ENCODE assay signal across 22 cellular contexts in the genomic region with DNA sequence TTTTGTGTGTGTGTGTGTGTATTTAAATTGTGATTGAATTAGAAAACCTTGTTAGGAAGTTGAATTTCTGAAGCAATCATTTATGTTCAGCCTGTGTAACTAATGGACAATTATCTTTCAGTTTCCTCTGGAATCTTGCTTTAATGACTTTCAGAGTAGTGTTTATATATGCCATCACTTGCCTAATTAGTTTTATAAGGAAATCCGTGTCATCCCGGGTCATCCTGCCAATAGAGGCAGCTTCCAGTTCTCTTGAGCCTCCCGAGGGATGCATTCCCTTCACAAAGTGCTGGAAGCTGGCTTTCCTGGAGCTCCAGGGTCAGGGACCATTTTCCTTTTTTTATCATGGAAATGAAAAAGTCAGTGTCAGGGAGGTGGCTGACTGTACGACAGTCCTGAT. TPM values are rescaled to one million over a fixed set of nuclear protein-coding genes. Genes with fewer than 3 reads are reported as not detected.
A peak's percentile ranks its signal among the peaks of the same experiment; 100 is the strongest.
DNase-seq lines count a peak whose midpoint lies in the region; ATAC-seq, FAIRE-seq and TF ChIP-seq lines count a peak whose summit lies in the region.
"Had no signal": no experiment of that assay in that cellular context is flagged by ENCODE, and none has a peak within 500 bp of the region (broad histone marks: within the 10 kb centered on the region; RNA-seq: fewer than 3 reads in every experiment).

No MANE protein-coding gene starts in this region.

- H4K91ac ChIP-seq in IMR-90 (ENCODE audit: insufficient read depth, low read depth, low read length): no peak overlapping the region

- H3K27me3 Mint-ChIP-seq in effector memory CD8-positive, alpha-beta T cell: no peaks in the 10 kb centered on the region
- H3K27me3 Mint-ChIP-seq: B cell; CD4-positive, alpha-beta T cell had no signal

- H3K27ac ChIP-seq in liver (ENCODE audit: low read depth in 1 of 2, low read length in 2 of 2): no peak overlapping the region
- H3K27ac ChIP-seq in HepG2 (ENCODE audit: extremely low read length, insufficient read depth, low read length): no peak overlapping the region
- H3K27ac ChIP-seq in IMR-90 (ENCODE audit: insufficient read depth, low read length): no peak overlapping the region

- no peak overlapping the region for H2BK15ac ChIP-seq in IMR-90 (ENCODE audit: low read depth, low read length)

- FAIRE-seq in HepG2 (lab: Jason Lieb, UNC): no peak
- FAIRE-seq: G401.6 had no signal

- H3K27ac Mint-ChIP-seq in effector memory CD8-positive, alpha-beta T cell: no peak overlapping the region
- H3K27ac Mint-ChIP-seq: B cell; CD4-positive, alpha-beta T cell; T-helper 2 cell treated with Interferon-gamma antibody and Interleukin-4, amounts not matched to agents 5 μg/mL and 100 μg/mL, for 36 hours had no signal

- no peak overlapping the region for H2AK5ac ChIP-seq in IMR-90 (ENCODE audit: low read depth, low read length)

- H3K9me3 ChIP-seq in liver (ENCODE audit: control insufficient read depth in 4 of 4, low read length in 3 of 4) (no peaks in the 10 kb centered on the region), HepG2 (ENCODE audit: low read length) (no peaks in the 10 kb centered on the region), IMR-90 (ENCODE audit: control insufficient read depth, insufficient read depth, low read length) (no peaks in the 10 kb centered on the region)

- TF ChIP-seq CTCF in liver (IDR thresholded peaks at IDR 0.05; ENCODE audit: low read depth, low read length, missing input control) (no peak), HepG2 (CRISPR knock-in tag; IDR thresholded peaks at IDR 0.05) (no peak), IMR-90 (conservative IDR thresholded peaks at IDR 0.05; ENCODE audit: low read depth, low read length) (no peak)

- H3K27me3 ChIP-seq in liver (ENCODE audit: control insufficient read depth in 4 of 4, insufficient read depth in 4 of 4, low read length in 3 of 4) (no peaks in the 10 kb centered on the region), HepG2 (ENCODE audit: control insufficient read depth in 1 of 2, insufficient read depth in 2 of 2, low read length in 2 of 2) (no peaks in the 10 kb centered on the region), IMR-90 (ENCODE audit: control insufficient read depth, insufficient read depth, low read length) (no peaks in the 10 kb centered on the region)

- TF ChIP-seq RAD21 in liver (IDR thresholded peaks at IDR 0.05): no peak
- no peak for TF ChIP-seq RAD21 in HepG2 (CRISPR knock-in tag; IDR thresholded peaks at IDR 0.05)
- TF ChIP-seq RAD21 in IMR-90 (IDR thresholded peaks at IDR 0.05; ENCODE audit: low read length): no peak

- H2BK120ac ChIP-seq in IMR-90 (ENCODE audit: low read depth, low read length): no peak overlapping the region

- DNase-seq in HepG2 (ENCODE audit: low spot score) (no peak), IMR-90 (no peak), dermis blood vessel endothelial cell (peak; percentile 51), amygdala (lab: John Stamatoyannopoulos, UW) (no peak), HCEC 1CT (no peak)
- no peak for DNase-seq in effector memory CD8-positive, alpha-beta T cell
- DNase-seq: CD4-positive, alpha-beta T cell; DMS79 treated with DMSO at 0.1 percent for 48 hours; H7; NCI-H1436 treated with DMSO at 0.1 percent for 48 hours; NCI-H2029 treated with DMSO at 0.1 percent for 48 hours; NCI-H2227 treated with DMSO at 0.1 percent for 48 hours; NCI-H524 treated with DMSO at 0.1 percent for 48 hours; OCI-M1; RPMI8226; SIG-M5 had no signal

- H3K4me2 ChIP-seq in HepG2 (ENCODE audit: low read depth, low read length) (no peak overlapping the region), IMR-90 (ENCODE audit: low read depth, low read length) (0 out of 2 replicates have a peak overlapping the region, but pooled peaks have one; percentile 7)

- H2AK9ac ChIP-seq in IMR-90 (replicated peaks; ENCODE audit: low read depth, low read length, poor library complexity): no peak overlapping the region

- H3K36me3 Mint-ChIP-seq in effector memory CD8-positive, alpha-beta T cell (ENCODE audit: insufficient read depth): no peaks in the 10 kb centered on the region

- CTCF ChIA-PET in HepG2 (lab: Yijun Ruan, JAX; ENCODE audit: low intra/inter-chr PET ratio, low total read pairs): no interaction called here
- CTCF ChIA-PET in IMR-90 (lab: Yijun Ruan, JAX): no interaction called here

- H2AFZ ChIP-seq in HepG2 (ENCODE audit: low read length) (no peak overlapping the region), IMR-90 (replicated peaks; ENCODE audit: low read length, poor library complexity) (no peak overlapping the region)

- H3K4ac ChIP-seq in IMR-90 (ENCODE audit: low read depth, low read length): no peak overlapping the region

- H4K5ac ChIP-seq in IMR-90 (ENCODE audit: low read depth, low read length): no peak overlapping the region

- H3K4me1 ChIP-seq in liver (ENCODE audit: control insufficient read depth in 4 of 4, insufficient read depth in 4 of 4, low read length in 3 of 4) (peaks cover 4 to 37% (median 29%) of the 10 kb centered on the region in 4 donors), HepG2 (ENCODE audit: insufficient read depth, low read length) (peaks cover 95% of the 10 kb centered on the region), IMR-90 (ENCODE audit: control insufficient read depth, insufficient read depth, low read length) (peaks cover 14% of the 10 kb centered on the region)

- H3K79me2 ChIP-seq in HepG2 (ENCODE audit: insufficient read depth, low read length): peaks cover 78% of the 10 kb centered on the region

- H3K4me3 ChIP-seq in liver (ENCODE audit: low read depth in 1 of 3, low read length in 3 of 3) (no peak overlapping the region), HepG2 (replicated peaks in 1 of 3; ENCODE audit: insufficient read depth in 1 of 3, low read depth in 2 of 3, low read length in 3 of 3) (no peak overlapping the region), IMR-90 (ENCODE audit: insufficient read depth, low read depth, low read length) (no peak overlapping the region)
- H3K4me3 ChIP-seq: K562 had no signal

- H3K9ac ChIP-seq in liver (ENCODE audit: low read depth in 1 of 2, low read length in 2 of 2) (no peak overlapping the region), HepG2 (ENCODE audit: insufficient read depth, low read depth, low read length) (no peak overlapping the region), IMR-90 (ENCODE audit: low read depth, low read length) (no peak overlapping the region)

- intact Hi-C loops in HepG2 (cut with micrococcal nuclease; ENCODE audit: unreplicated experiment) (loop anchor here (10.0 kb wide), 2 partner anchors 110 to 120 kb away; partner anchors contain the start of gene APOH), IMR-90 (cut with micrococcal nuclease) (no loop called here)

- H3K14ac ChIP-seq in IMR-90 (replicated peaks; ENCODE audit: low read depth, low read length): no peak overlapping the region

- dilution Hi-C loops in IMR-90 (cut with HindIII; ENCODE audit: low sequenced_read_pairs, unreplicated experiment): no loop called here

- WGBS in liver: 75% methylated on average over 4 of the region's 4 CpGs
- WGBS in HepG2 (ENCODE audit: low lambda C conversion rate): 95% methylated on average over 4 of the region's 4 CpGs
- WGBS in IMR-90 (ENCODE audit: extremely low coverage in 2 of 2, insufficient read length in 1 of 2), 2 experiments: no CpG with 5 or more reads among the region's 4 CpGs

- H4K8ac ChIP-seq in IMR-90 (ENCODE audit: low read depth in 2 of 2, low read length in 2 of 2): no peak overlapping the region

- peaks cover 0 to 2% of the 10 kb centered on the region in 2 donors for H3K4me1 Mint-ChIP-seq in effector memory CD8-positive, alpha-beta T cell (ENCODE audit: low read depth in 2 of 2)
- H3K4me1 Mint-ChIP-seq: B cell had no signal

- POLR2A ChIA-PET in HepG2 (lab: Yijun Ruan, JAX) (no interaction called here), IMR-90 (lab: Charles Lee; ENCODE audit: unreplicated experiment) (interaction anchor here (0.6 kb wide), 1 partner anchor 1289 kb away, joined by 9 read pairs; the partner anchor contains the start of gene GNA13)

- peaks cover 30 to 69% of the 10 kb centered on the region in 2 experiments for H3K79me1 ChIP-seq in IMR-90 (ENCODE audit: low read depth in 1 of 2, low read length in 2 of 2)

- in situ Hi-C loops in HepG2 (cut with HindIII; ENCODE audit: extremely low pct_ligation_motif_present, low pct_unique_long_range_greater_than_20kb): no loop called here
- in situ Hi-C loops in IMR-90 (cut with MboI; ENCODE audit: low sequenced_read_pairs): no loop called here

- peaks cover 16% of the 10 kb centered on the region for H3K9me1 ChIP-seq in IMR-90 (ENCODE audit: insufficient read depth, low read length)

- H4K20me1 ChIP-seq in HepG2 (ENCODE audit: insufficient read depth, low read length) (no peaks in the 10 kb centered on the region), IMR-90 (ENCODE audit: insufficient read depth, low read length) (peaks cover 30% of the 10 kb centered on the region; the same call in 1 of the 2 replicates)

- no peak overlapping the region for H2BK20ac ChIP-seq in IMR-90 (ENCODE audit: low read depth, low read length)

- no peak for TF ChIP-seq POLR2A in HepG2 (IDR thresholded peaks at IDR 0.05; ENCODE audit: insufficient read depth in 1 of 2, low read depth in 2 of 2, low read length in 2 of 2)
- TF ChIP-seq POLR2A in IMR-90 (IDR thresholded peaks at IDR 0.05; ENCODE audit: low read depth, low read length): no peak

- BruUV-seq in HepG2 (replicated peaks; lab: Mats Ljungman, UMichigan) (no TSS peak), IMR-90 (replicated peaks; lab: Mats Ljungman, UMichigan) (no TSS peak)

- H2BK5ac ChIP-seq in IMR-90 (ENCODE audit: low read depth, low read length, poor library complexity, severe bottlenecking): no peak overlapping the region

- no peak overlapping the region for H3K18ac ChIP-seq in IMR-90 (ENCODE audit: low read depth, low read length)

- H3K56ac ChIP-seq in IMR-90 (ENCODE audit: extremely low read depth, insufficient read depth, low read length): no peak overlapping the region

- TF ChIP-seq EP300 in HepG2 (IDR thresholded peaks at IDR 0.05; ENCODE audit: low read depth in 2 of 2, low read length in 2 of 2) (no peak), HepG2 (CRISPR knock-in tag; IDR thresholded peaks at IDR 0.05; ENCODE audit: borderline replicate concordance) (no peak)

- no peaks in the 10 kb centered on the region for H3K9me3 Mint-ChIP-seq in effector memory CD8-positive, alpha-beta T cell
- H3K9me3 Mint-ChIP-seq: CD4-positive, alpha-beta T cell; T-helper 2 cell treated with Interferon-gamma antibody and Interleukin-4, amounts not matched to agents 5 μg/mL and 100 μg/mL, for 36 hours had no signal

- ATAC-seq in HepG2 (no peak), IMR-90 (ENCODE audit: low read depth) (no peak), GM21381 (IDR thresholded peaks at IDR 0.05; ENCODE audit: unreplicated experiment) (no peak)
- no peak for ATAC-seq in effector memory CD8-positive, alpha-beta T cell (replicated peaks)

- no peak overlapping the region for H3K4me3 Mint-ChIP-seq in effector memory CD8-positive, alpha-beta T cell
- H3K4me3 Mint-ChIP-seq: B cell; CD4-positive, alpha-beta T cell; T-helper 2 cell treated with Interferon-gamma antibody and Interleukin-4, amounts not matched to agents 5 μg/mL and 100 μg/mL, for 36 hours had no signal

- H3K36me3 ChIP-seq in liver (ENCODE audit: control insufficient read depth in 4 of 4, insufficient read depth in 3 of 4, low read depth in 1 of 4, low read length in 3 of 4) (no peaks in the 10 kb centered on the region), HepG2 (replicated peaks in 1 of 2; ENCODE audit: control insufficient read depth in 1 of 2, insufficient read depth in 2 of 2, low read length in 2 of 2) (no peaks in the 10 kb centered on the region), IMR-90 (ENCODE audit: control insufficient read depth, insufficient read depth, low read length) (no peaks in the 10 kb centered on the region)

- H3K23ac ChIP-seq in IMR-90 (ENCODE audit: low read depth, low read length): no peak overlapping the region

RNA-seq across cellular contexts. Expression of gene PRKCA, which starts 42.9 kb away (rescaled TPM):
- total RNA-seq in liver: 10 to 100 TPM in 1 of 2 donors, 1 to 10 TPM in 1; 7.6 to 14.1 TPM
- 1 to 10 TPM; 3.0 to 3.3 TPM for polyA plus RNA-seq in liver
- 18.5 and 24.4 TPM in 2 replicates for total RNA-seq in HepG2 (2016; rRNA removed; fragmentation: Illumina TruSeq; extraction: Trizol)
- total RNA-seq in HepG2 (2016; cell fraction: cytosol; rRNA removed; fragmentation: Illumina TruSeq; extraction: Trizol; ENCODE audit: low read depth): 6.7 and 7.1 TPM in 2 replicates
- total RNA-seq in HepG2 (2016; cell fraction: insoluble cytoplasmic fraction; rRNA removed; fragmentation: Illumina TruSeq; extraction: Trizol): 17.8 and 22.1 TPM in 2 replicates
- total RNA-seq in HepG2 (2016; cell fraction: membrane; rRNA removed; fragmentation: Illumina TruSeq; extraction: Trizol): 8.8 and 9.9 TPM in 2 replicates
- total RNA-seq in HepG2 (2016; cell fraction: nucleus; rRNA removed; fragmentation: Illumina TruSeq; extraction: Trizol): 36.9 and 39.8 TPM in 2 replicates
- polyA plus RNA-seq in HepG2 (2011; rRNA removed): 20.1 and 21.5 TPM in 2 replicates
- 13.2 and 17.7 TPM in 2 replicates for polyA plus RNA-seq in HepG2 (2011; cell fraction: cytosol; rRNA removed)
- 19.1 and 22.8 TPM in 2 replicates for polyA plus RNA-seq in HepG2 (2011; cell fraction: nucleus; rRNA removed)
- 14.6 and 15.5 TPM in 2 replicates for polyA plus RNA-seq in HepG2 (2012)
- polyA plus RNA-seq in HepG2 (2016; cell fraction: cytosol; fragmentation: Illumina TruSeq; extraction: Trizol; ENCODE audit: low read depth): 1.4 and 1.8 TPM in 2 replicates
- polyA plus RNA-seq in HepG2 (2016; cell fraction: insoluble cytoplasmic fraction; fragmentation: Illumina TruSeq; extraction: Trizol; ENCODE audit: low read depth): 21.7 and 25.8 TPM in 2 replicates
- polyA plus RNA-seq in HepG2 (2016; cell fraction: membrane; fragmentation: Illumina TruSeq; extraction: Trizol; ENCODE audit: low read depth): 3.4 and 3.7 TPM in 2 replicates
- polyA plus RNA-seq in HepG2 (2016; cell fraction: nucleus; fragmentation: Illumina TruSeq; extraction: Trizol; ENCODE audit: insufficient read depth, low read depth): 26.4 and 28.3 TPM in 2 replicates
- 19.6 and 43.9 TPM in 2 replicates for polyA minus RNA-seq in HepG2 (2011; rRNA and poly(A)+ RNA removed; ENCODE audit: low replicate concordance)
- polyA minus RNA-seq in HepG2 (2011; cell fraction: cytosol; rRNA and poly(A)+ RNA removed): 24.9 and 27.4 TPM in 2 replicates
- polyA minus RNA-seq in HepG2 (2011; cell fraction: nucleus; rRNA and poly(A)+ RNA removed): 52.5 and 53.8 TPM in 2 replicates
- total RNA-seq in IMR-90 (2012; rRNA removed): 31.0 and 36.9 TPM in 2 replicates
- 42.7 and 46.0 TPM in 2 replicates for polyA plus RNA-seq in IMR-90 (2012; rRNA removed)
- 23.3 and 24.4 TPM in 2 replicates for polyA plus RNA-seq in IMR-90 (2012; cell fraction: cytosol; rRNA removed)
- 31.3 and 63.0 TPM in 2 replicates for polyA plus RNA-seq in IMR-90 (2012; cell fraction: nucleus; rRNA removed; ENCODE audit: low replicate concordance)
- total RNA-seq in dermis blood vessel endothelial cell: 5.4 and 6.8 TPM in 2 replicates
